In the genomic region with DNA sequence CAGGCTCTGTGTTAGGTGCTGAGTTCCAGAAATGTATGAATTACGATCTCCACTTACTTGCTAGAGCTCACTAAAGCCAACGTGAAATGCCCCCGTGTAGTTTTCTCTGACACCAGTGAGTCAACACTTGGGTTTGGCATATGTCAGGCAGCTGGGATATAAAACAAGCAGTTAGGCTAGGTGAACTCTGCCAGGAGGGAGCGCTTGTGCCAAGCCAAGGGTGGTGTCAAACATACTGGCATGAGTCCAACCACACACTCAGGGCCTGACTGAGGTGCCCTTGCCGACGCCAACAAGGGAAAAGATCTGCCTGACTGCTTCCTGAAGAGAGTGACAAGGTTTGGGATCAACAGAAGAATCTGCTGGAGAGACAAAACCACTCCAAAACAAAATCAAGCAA, we compare ENCODE assay signal across 10 cellular contexts.
DNase-seq lines count a peak whose midpoint lies in the region; ATAC-seq and TF ChIP-seq lines count a peak whose summit lies in the region.
"Had no signal": no experiment of that assay in that cellular context is flagged by ENCODE, and none has a peak within 500 bp of the region (broad histone marks: within the 10 kb centered on the region; RNA-seq: fewer than 3 reads in every experiment).

No MANE protein-coding gene starts in this region.

- TF ChIP-seq POLR2A in uterus (IDR thresholded peaks at IDR 0.05) (no peak), esophagus muscularis mucosa (IDR thresholded peaks at IDR 0.05; ENCODE audit: low read depth) (no peak)

- H3K27ac ChIP-seq in psoas muscle (no peak overlapping the region), uterus (no peak overlapping the region), esophagus muscularis mucosa (replicated peaks in 1 of 4) (no peak overlapping the region)

- no peaks in the 10 kb centered on the region for H3K9me3 ChIP-seq in psoas muscle
- H3K9me3 ChIP-seq in uterus = no peaks in the 10 kb centered on the region
- no peaks in the 10 kb centered on the region for H3K9me3 ChIP-seq in esophagus muscularis mucosa

- H3K4me1 ChIP-seq in psoas muscle = peaks cover 12% of the 10 kb centered on the region
- H3K4me1 ChIP-seq in uterus = no peaks in the 10 kb centered on the region
- peaks cover 0 to 10% (median 3%) of the 10 kb centered on the region in 4 donors for H3K4me1 ChIP-seq in esophagus muscularis mucosa

- H3K4me3 ChIP-seq in psoas muscle = no peak overlapping the region
- no peak overlapping the region for H3K4me3 ChIP-seq in uterus
- no peak overlapping the region for H3K4me3 ChIP-seq in esophagus muscularis mucosa
- H3K4me3 ChIP-seq: K562 had no signal

- TF ChIP-seq CTCF in psoas muscle (IDR thresholded peaks at IDR 0.05) = no peak
- TF ChIP-seq CTCF in uterus (IDR thresholded peaks at IDR 0.05) = no peak
- no peak for TF ChIP-seq CTCF in esophagus muscularis mucosa (IDR thresholded peaks at IDR 0.05)

- intact Hi-C loops in psoas muscle (cut with DNase I) (no loop called here), uterus (cut with DNase I; ENCODE audit: low total_unique reads) (no loop called here), esophagus muscularis mucosa (cut with DNase I) (no loop called here)

- WGBS in psoas muscle, 3 donors = 22 to 29% (median 25%) methylated on average over 6 of the region's 6 CpGs
- WGBS in esophagus muscularis mucosa = 49% methylated on average over 6 of the region's 6 CpGs

- H3K9me3 Mint-ChIP-seq in activated naive CD4-positive, alpha-beta T cell treated with anti-CD3 and anti-CD28 coated beads, Interleukin-2, amount 50 U/mL, for 72 hours = no peaks in the 10 kb centered on the region
- H3K9me3 Mint-ChIP-seq: T-cell had no signal

- no peaks in the 10 kb centered on the region for H3K36me3 Mint-ChIP-seq in activated naive CD4-positive, alpha-beta T cell treated with anti-CD3 and anti-CD28 coated beads, Interleukin-2, amount 50 U/mL, for 72 hours
- H3K36me3 Mint-ChIP-seq: T-cell had no signal

- ATAC-seq in esophagus mucosa (peak; percentile 88), psoas muscle (peak; percentile 88 to 95 (median 94)), GM19463 (IDR thresholded peaks at IDR 0.05; ENCODE audit: unreplicated experiment) (no peak)
- ATAC-seq in activated naive CD4-positive, alpha-beta T cell treated with anti-CD3 and anti-CD28 coated beads, Interleukin-2, amount 50 U/mL, for 72 hours = no peak
- ATAC-seq: K562, T-cell had no signal

- TF ChIP-seq EP300 in esophagus muscularis mucosa (IDR thresholded peaks at IDR 0.05) = no peak

- H3K27ac Mint-ChIP-seq in activated naive CD4-positive, alpha-beta T cell treated with anti-CD3 and anti-CD28 coated beads, Interleukin-2, amount 50 U/mL, for 72 hours = no peak overlapping the region
- H3K27ac Mint-ChIP-seq: T-cell had no signal

- DNase-seq in H4 (ENCODE audit: low spot score) = peak; percentile 11
- peak; percentile 87 to 96 for DNase-seq in NCI-H446 (lab: John Stamatoyannopoulos, UW)
- peak; percentile 35 to 74 for DNase-seq in psoas muscle
- no peak for DNase-seq in activated naive CD4-positive, alpha-beta T cell treated with anti-CD3 and anti-CD28 coated beads, Interleukin-2, amount 50 U/mL, for 72 hours (ENCODE audit: low spot score in 2 of 2)
- no peak for DNase-seq in uterus
- DNase-seq in esophagus muscularis mucosa (ENCODE audit: extremely low spot score) = no peak
- DNase-seq: T-cell had no signal

- H3K36me3 ChIP-seq in psoas muscle (ENCODE audit: insufficient read depth in 1 of 2, low read depth in 1 of 2) (no peaks in the 10 kb centered on the region), uterus (no peaks in the 10 kb centered on the region), esophagus muscularis mucosa (no peaks in the 10 kb centered on the region)

- H3K27me3 ChIP-seq in psoas muscle (ENCODE audit: insufficient read depth in 3 of 3, low read length in 2 of 3) (peaks cover 0 to 4% (median 0%) of the 10 kb centered on the region in 3 donors), uterus (no peaks in the 10 kb centered on the region), esophagus muscularis mucosa (no peaks in the 10 kb centered on the region)

Comparison
In these comparisons a context has a peak if more than half of its experiments do, and no peak if none do; other contexts are left out.
1. DNase-seq: peak in H4 (single experiment), NCI-H446 (2 of 2) and psoas muscle (2 of 2); none in activated naive CD4-positive, alpha-beta T cell treated with anti-CD3 and anti-CD28 coated beads, Interleukin-2, amount 50 U/mL, for 72 hours (0 of 2), uterus (0 of 2) and esophagus muscularis mucosa (single experiment).
2. ATAC-seq: peak in esophagus mucosa (single experiment) and psoas muscle (4 of 4); none in activated naive CD4-positive, alpha-beta T cell treated with anti-CD3 and anti-CD28 coated beads, Interleukin-2, amount 50 U/mL, for 72 hours (0 of 2) and GM19463 (single experiment).